ENCODE assay signal across 20 cellular contexts in the genomic region with DNA sequence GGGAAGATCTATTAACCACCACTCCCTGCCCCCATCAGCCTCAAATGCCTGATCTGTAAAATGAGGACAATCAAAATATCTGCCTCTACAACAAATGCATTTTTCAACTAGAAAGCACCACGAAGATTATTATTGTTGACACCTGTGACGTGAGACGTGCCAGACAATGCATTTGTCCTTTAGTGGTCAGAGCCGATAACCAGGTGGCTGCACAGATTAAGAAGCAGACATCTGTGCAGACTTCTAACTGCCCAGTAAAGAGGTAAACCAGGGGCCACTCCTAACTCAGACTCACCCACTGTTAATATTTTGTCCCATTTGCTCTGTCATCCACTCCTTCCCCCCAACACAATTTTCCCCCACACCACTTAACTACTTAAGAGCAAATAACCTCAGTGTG. TPM values are rescaled to one million over a fixed set of nuclear protein-coding genes. Genes with fewer than 3 reads are reported as not detected.
"Had no signal": no experiment of that assay in that cellular context is flagged by ENCODE, and none has a peak within 500 bp of the region (broad histone marks: within the 10 kb centered on the region; RNA-seq: fewer than 3 reads in every experiment).

No MANE protein-coding gene starts in this region.

- DNase-seq: IMR-90, NCI-H1048, NCI-H1105, NCI-H1417, NCI-H1436 treated with DMSO at 0.1 percent for 48 hours, NCI-H1694, NCI-H187 treated with DMSO at 0.1 percent for 48 hours, NCI-H2029 treated with DMSO at 0.1 percent for 48 hours, NCI-H2171 treated with DMSO at 0.1 percent for 48 hours, NCI-H345, NCI-H446 treated with DMSO at 0.1 percent for 48 hours, NCI-H510A treated with DMSO at 0.1 percent for 48 hours, NCI-H526, PC-3, SHP77, SK-N-SH, SW 1271 had no signal

- H3K9ac ChIP-seq: SK-N-SH had no signal

- H3K27ac ChIP-seq: RWPE1 had no signal

- FAIRE-seq: HepG2 had no signal

- H3K9me3 ChIP-seq: SK-N-SH had no signal

- ATAC-seq: HepG2, Panc1, PC-3 had no signal

- H3K4me2 ChIP-seq: SK-N-SH had no signal

RNA-seq across cellular contexts. Expression of a gene that starts 11.7 kb away (rescaled TPM):
- total RNA-seq: IMR-90 had no signal
